17 cellular contexts compared by ENCODE assay signal in the genomic region with DNA sequence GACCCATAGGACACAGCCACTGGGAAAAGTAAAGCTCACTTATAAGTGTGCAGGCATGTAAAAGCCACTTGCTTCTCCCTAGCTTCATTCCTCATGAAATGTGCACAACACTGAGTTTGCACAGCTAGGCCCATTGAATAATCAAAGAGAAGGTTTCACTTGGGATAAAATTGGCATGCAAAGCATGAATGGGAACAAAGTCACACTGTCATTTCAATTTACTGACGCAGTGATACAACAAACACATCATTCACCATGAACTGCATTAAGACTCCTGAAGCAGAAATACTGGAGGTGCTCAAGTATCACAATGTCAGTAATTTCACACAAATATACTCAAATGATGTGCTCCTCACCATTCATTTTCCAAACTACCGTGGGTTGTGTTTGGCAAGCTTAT.
A peak's percentile ranks its signal among the peaks of the same experiment; 100 is the strongest.
DNase-seq lines count a peak whose midpoint lies in the region; ATAC-seq lines count a peak whose summit lies in the region.
"Had no signal": no experiment of that assay in that cellular context is flagged by ENCODE, and none has a peak within 500 bp of the region (broad histone marks: within the 10 kb centered on the region; RNA-seq: fewer than 3 reads in every experiment).

No MANE protein-coding gene starts in this region.

- peak; percentile 47 for DNase-seq in Ammon's horn (ENCODE audit: low spot score)
- peak; percentile 87 for DNase-seq in SK-MEL-5 (ENCODE audit: low read depth, low spot score)
- peak; percentile 12 for DNase-seq in midbrain (lab: John Stamatoyannopoulos, UW)
- DNase-seq in superior temporal gyrus (ENCODE audit: extremely low spot score): peak; percentile 68
- DNase-seq in EL: no peak
- DNase-seq in stimulated activated naive CD8-positive, alpha-beta T cell treated with anti-CD3 and anti-CD28 coated beads, Interleukin-15, Interleukin-2, amounts not matched to agents 100 U/mL and 50 U/mL, for 24 hours: no peak
- no peak for DNase-seq in kidney glomerular epithelial cell (lab: John Stamatoyannopoulos, UW)
- DNase-seq: AML-193; Calu3; CD4-positive, alpha-beta memory T cell; DMS79 treated with DMSO at 0.1 percent for 48 hours; HCEC 1CT; IMR-90 had no signal

- ATAC-seq in stimulated activated naive CD8-positive, alpha-beta T cell treated with anti-CD3 and anti-CD28 coated beads, Interleukin-15, Interleukin-2, amounts not matched to agents 100 U/mL and 50 U/mL, for 24 hours: no peak
- ATAC-seq: A549, GM12878, GM23338, K562 had no signal

- in situ Hi-C loops in SK-MEL-5 (cut with HindIII; ENCODE audit: low pct_unique_long_range_greater_than_20kb, low sequenced_read_pairs): no loop called here

Comparison
In these comparisons a context has a peak if more than half of its experiments do, and no peak if none do; other contexts are left out.
1. DNase-seq: peak in Ammon's horn (single experiment), SK-MEL-5 (single experiment), midbrain (single experiment) and superior temporal gyrus (single experiment); none in EL (single experiment), stimulated activated naive CD8-positive, alpha-beta T cell treated with anti-CD3 and anti-CD28 coated beads, Interleukin-15, Interleukin-2, amounts not matched to agents 100 U/mL and 50 U/mL, for 24 hours (single experiment) and kidney glomerular epithelial cell (single experiment).